In genomic region chr2:225086915-225087314, GRCh38 we compare ENCODE assay signal across 29 cellular contexts. TPM values are rescaled to one million over a fixed set of nuclear protein-coding genes. Genes with fewer than 3 reads are reported as not detected.
DNase-seq lines count a peak whose midpoint lies in the region; ATAC-seq, FAIRE-seq and TF ChIP-seq lines count a peak whose summit lies in the region.
"Had no signal": no experiment of that assay in that cellular context is flagged by ENCODE, and none has a peak within 500 bp of the region (broad histone marks: within the 10 kb centered on the region; RNA-seq: fewer than 3 reads in every experiment).

No MANE protein-coding gene starts in this region.

- H3K36me3 ChIP-seq in DND-41 (ENCODE audit: insufficient read depth, low read length) (no peaks in the 10 kb centered on the region), astrocyte (ENCODE audit: insufficient read depth, low read length) (no peaks in the 10 kb centered on the region), neural cell (ENCODE audit: insufficient read depth, low read length) (no peaks in the 10 kb centered on the region)
- H3K36me3 ChIP-seq: BLaER1, HAP-1, Peyer's patch had no signal

- H3K9me3 ChIP-seq in DND-41 (ENCODE audit: insufficient read depth, low read length, severe bottlenecking) (no peaks in the 10 kb centered on the region), astrocyte (ENCODE audit: insufficient read depth, low read depth, low read length) (no peaks in the 10 kb centered on the region), neural cell (ENCODE audit: low read length) (no peaks in the 10 kb centered on the region)
- H3K9me3 ChIP-seq: BLaER1, HAP-1, Peyer's patch, SK-N-SH had no signal

- CTCF ChIA-PET in activated CD8-positive, alpha-beta memory T cell treated with anti-CD3 and anti-CD28 coated beads, Interleukin-2, amount 10 ng/mL, durations not matched to agents 7 days and 5 days (lab: Charles Lee) = interaction anchor here (1.1 kb wide), 1 partner anchor 13 kb away, joined by 4 read pairs; no protein-coding TSS in a partner anchor

- TF ChIP-seq RAD21 in neural cell (conservative IDR thresholded peaks at IDR 0.05) = no peak

- peaks cover 7% of the 10 kb centered on the region for H3K4me1 Mint-ChIP-seq in activated CD8-positive, alpha-beta memory T cell treated with anti-CD3 and anti-CD28 coated beads, Interleukin-2, amount 10 ng/mL, durations not matched to agents 7 days and 5 days
- H3K4me1 Mint-ChIP-seq in astrocyte (ENCODE audit: low read depth, unreplicated experiment) = peaks cover 22% of the 10 kb centered on the region

- TF ChIP-seq EP300 in neural cell (conservative IDR thresholded peaks at IDR 0.05; ENCODE audit: poor library complexity, severe bottlenecking) = peak; percentile 98

- H3K9me2 ChIP-seq in neural cell (ENCODE audit: insufficient read depth, low read length) = no peaks in the 10 kb centered on the region
- H3K9me2 ChIP-seq: SK-N-SH had no signal

- no peak for FAIRE-seq in astrocyte (lab: Jason Lieb, UNC)
- FAIRE-seq: GM12878, HTR-8/SVneo had no signal

- H2AFZ ChIP-seq in DND-41 (ENCODE audit: low read depth, low read length) (0 out of 2 replicates have a peak overlapping the region, but pooled peaks have one; percentile 26), astrocyte (ENCODE audit: low read depth, low read length) (no peak overlapping the region), neural cell (ENCODE audit: low read depth, low read length) (no peak overlapping the region)

- no peak overlapping the region for H3K4me3 ChIP-seq in DND-41 (ENCODE audit: low read depth in 1 of 2, low read length in 2 of 2)
- no peak overlapping the region for H3K4me3 ChIP-seq in astrocyte (ENCODE audit: insufficient read depth, low read depth, low read length)
- H3K4me3 ChIP-seq in neural cell (ENCODE audit: low read length) = no peak overlapping the region
- H3K4me3 ChIP-seq: BLaER1, GM12878, HAP-1, Peyer's patch had no signal

- H3K27me3 ChIP-seq in DND-41 (ENCODE audit: insufficient read depth, low read length, poor library complexity) = no peaks in the 10 kb centered on the region
- H3K27me3 ChIP-seq in astrocyte (ENCODE audit: insufficient read depth, low read length) = no peaks in the 10 kb centered on the region
- H3K27me3 ChIP-seq in neural cell (ENCODE audit: insufficient read depth, low read depth, low read length) = no peaks in the 10 kb centered on the region
- H3K27me3 ChIP-seq: BLaER1, Peyer's patch had no signal

- no peak for ATAC-seq in activated CD8-positive, alpha-beta memory T cell treated with anti-CD3 and anti-CD28 coated beads, Interleukin-2, amount 10 ng/mL, durations not matched to agents 7 days and 5 days
- ATAC-seq in DND-41 (ENCODE audit: insufficient read depth, low read depth) (no peak), GM21825 (IDR thresholded peaks at IDR 0.05; ENCODE audit: unreplicated experiment) (no peak)
- ATAC-seq: GM12878 had no signal

- no peaks in the 10 kb centered on the region for H3K79me2 ChIP-seq in DND-41 (ENCODE audit: insufficient read depth, low read length)
- H3K79me2 ChIP-seq in astrocyte (ENCODE audit: insufficient read depth, low read length) = no peaks in the 10 kb centered on the region
- no peaks in the 10 kb centered on the region for H3K79me2 ChIP-seq in neural cell (replicated peaks; ENCODE audit: insufficient read depth, low read length)

- H3K9ac ChIP-seq in DND-41 (ENCODE audit: low read depth, low read length) = no peak overlapping the region
- no peak overlapping the region for H3K9ac ChIP-seq in astrocyte (ENCODE audit: low read length)
- no peak overlapping the region for H3K9ac ChIP-seq in neural cell (ENCODE audit: low read length)
- H3K9ac ChIP-seq: BLaER1, SK-N-SH had no signal

- peak overlapping the region; percentile 1 for H3K4me3 Mint-ChIP-seq in activated CD8-positive, alpha-beta memory T cell treated with anti-CD3 and anti-CD28 coated beads, Interleukin-2, amount 10 ng/mL, durations not matched to agents 7 days and 5 days
- H3K4me3 Mint-ChIP-seq in astrocyte (ENCODE audit: unreplicated experiment) = no peak overlapping the region
- H3K4me3 Mint-ChIP-seq: CD4-positive, CD25-positive, alpha-beta regulatory T cell; HFFc6 had no signal

- no peaks in the 10 kb centered on the region for H3F3A ChIP-seq in neural cell (ENCODE audit: insufficient read depth, low read length, poor library complexity, severe bottlenecking)

- H3K27ac ChIP-seq in DND-41 (ENCODE audit: low read length) = no peak overlapping the region
- no peak overlapping the region for H3K27ac ChIP-seq in astrocyte (ENCODE audit: low read depth, low read length)
- H3K27ac ChIP-seq in neural cell (ENCODE audit: low read length) = no peak overlapping the region
- H3K27ac ChIP-seq: BLaER1, Peyer's patch had no signal

- no peak for DNase-seq in activated CD8-positive, alpha-beta memory T cell treated with anti-CD3 and anti-CD28 coated beads, Interleukin-2, amount 10 ng/mL, durations not matched to agents 7 days and 5 days
- no peak for DNase-seq in activated CD8-positive, alpha-beta memory T cell treated with anti-CD3 and anti-CD28 coated beads, Interleukin-2, amount 50 U/mL, for 48 hours
- no peak for DNase-seq in DND-41
- DNase-seq in astrocyte (ENCODE audit: low read depth) = no peak
- DNase-seq in NCI-H1930 (lab: John Stamatoyannopoulos, UW) = no peak
- no peak for DNase-seq in NCI-H2029 (lab: John Stamatoyannopoulos, UW)
- DNase-seq: CD4-positive, CD25-positive, alpha-beta regulatory T cell; COR-L47; EL; GDM1; GOT3; HFFc6; KBM-7; MM.1S; NCI-H2081 treated with DMSO at 0.1 percent for 48 hours; NCI-H2171; NCI-H226; NCI-H510A; NCI-H69; OCI-M1; Peyer's patch; SIG-M5; SK-N-SH had no signal

- no peaks in the 10 kb centered on the region for H4K20me1 ChIP-seq in DND-41 (ENCODE audit: insufficient read depth, low read length)
- H4K20me1 ChIP-seq in astrocyte (ENCODE audit: insufficient read depth, low read length) = no peaks in the 10 kb centered on the region
- no peaks in the 10 kb centered on the region for H4K20me1 ChIP-seq in neural cell (ENCODE audit: insufficient read depth)
- H4K20me1 ChIP-seq: BLaER1 had no signal

- TF ChIP-seq CTCF in DND-41 (IDR thresholded peaks at IDR 0.05; ENCODE audit: borderline replicate concordance, extremely low read depth, low read length, poor library complexity, severe bottlenecking) (no peak), astrocyte (IDR thresholded peaks at IDR 0.05; ENCODE audit: insufficient read depth, low read depth, low read length) (no peak), neural cell (IDR thresholded peaks at IDR 0.05; ENCODE audit: poor library complexity, severe bottlenecking) (no peak)

- H3K36me3 Mint-ChIP-seq in activated CD8-positive, alpha-beta memory T cell treated with anti-CD3 and anti-CD28 coated beads, Interleukin-2, amount 10 ng/mL, durations not matched to agents 7 days and 5 days = no peaks in the 10 kb centered on the region
- no peaks in the 10 kb centered on the region for H3K36me3 Mint-ChIP-seq in astrocyte (ENCODE audit: low read depth, unreplicated experiment)
- H3K36me3 Mint-ChIP-seq: CD4-positive, CD25-positive, alpha-beta regulatory T cell had no signal

- H3K4me1 ChIP-seq in DND-41 (ENCODE audit: insufficient read depth, low read length) = peaks cover 5% of the 10 kb centered on the region
- peaks cover 12% of the 10 kb centered on the region for H3K4me1 ChIP-seq in astrocyte (ENCODE audit: insufficient read depth, low read length)
- H3K4me1 ChIP-seq: BLaER1, HAP-1, Peyer's patch had no signal

- no peaks in the 10 kb centered on the region for H3K27me3 Mint-ChIP-seq in activated CD8-positive, alpha-beta memory T cell treated with anti-CD3 and anti-CD28 coated beads, Interleukin-2, amount 10 ng/mL, durations not matched to agents 7 days and 5 days
- no peaks in the 10 kb centered on the region for H3K27me3 Mint-ChIP-seq in astrocyte (ENCODE audit: low read depth, unreplicated experiment)

- no peak overlapping the region for H3K27ac Mint-ChIP-seq in activated CD8-positive, alpha-beta memory T cell treated with anti-CD3 and anti-CD28 coated beads, Interleukin-2, amount 10 ng/mL, durations not matched to agents 7 days and 5 days
- H3K27ac Mint-ChIP-seq in astrocyte (ENCODE audit: unreplicated experiment) = peak overlapping the region; percentile 87
- H3K27ac Mint-ChIP-seq: CD4-positive, CD25-positive, alpha-beta regulatory T cell; HFFc6 had no signal

- H3K4me2 ChIP-seq in DND-41 (ENCODE audit: insufficient read depth, low read length) = no peak overlapping the region
- H3K4me2 ChIP-seq in astrocyte (ENCODE audit: low read length) = no peak overlapping the region
- H3K4me2 ChIP-seq in neural cell (ENCODE audit: low read length) = no peak overlapping the region
- H3K4me2 ChIP-seq: BLaER1, SK-N-SH had no signal

- no peaks in the 10 kb centered on the region for H3K9me3 Mint-ChIP-seq in activated CD8-positive, alpha-beta memory T cell treated with anti-CD3 and anti-CD28 coated beads, Interleukin-2, amount 10 ng/mL, durations not matched to agents 7 days and 5 days (ENCODE audit: low read depth)
- peaks cover 2% of the 10 kb centered on the region for H3K9me3 Mint-ChIP-seq in astrocyte (ENCODE audit: unreplicated experiment)
- H3K9me3 Mint-ChIP-seq: CD4-positive, CD25-positive, alpha-beta regulatory T cell had no signal

TF ChIP-seq in neural cell, 6 proteins besides CTCF, POLR2A, EP300 and RAD21 (continues in another document):
- TF ChIP-seq MXI1 (conservative IDR thresholded peaks at IDR 0.05; ENCODE audit: poor library complexity, severe bottlenecking) = no peak
- TF ChIP-seq TAF1 (IDR thresholded peaks at IDR 0.05; ENCODE audit: low read depth) = no peak
- TF ChIP-seq POLR2AphosphoS5 (IDR thresholded peaks at IDR 0.05) = peak; percentile 83
- TF ChIP-seq EZH2 (IDR thresholded peaks at IDR 0.05; ENCODE audit: borderline replicate concordance, insufficient read depth, low read length, poor library complexity, severe bottlenecking) = no peak

RNA-seq across cellular contexts. Expression of gene DOCK10, which starts 44.6 kb away (rescaled TPM):
- total RNA-seq in activated CD8-positive, alpha-beta memory T cell treated with anti-CD3 and anti-CD28 coated beads, Interleukin-2, amount 10 ng/mL, durations not matched to agents 7 days and 5 days = 100 to 1,000 TPM; 251 to 271 TPM
- total RNA-seq in astrocyte = 6.3 and 7.7 TPM in 2 replicates
- polyA plus RNA-seq in neural cell = 0.37 and 2.9 TPM in 2 replicates
- 0.35 and 2.2 TPM in 2 replicates for polyA minus RNA-seq in neural cell

Comparison
In these comparisons a context has a peak if more than half of its experiments do, and no peak if none do; other contexts are left out.
1. RNA of gene DOCK10, which starts 44.6 kb away (total RNA-seq): 251 to 271 TPM in activated CD8-positive, alpha-beta memory T cell treated with anti-CD3 and anti-CD28 coated beads, Interleukin-2, amount 10 ng/mL, durations not matched to agents 7 days and 5 days; 6.3 to 7.7 TPM in astrocyte; every median in the first group is over 10 times any median in the second.